Comparison of ENCODE assay signal across 8 cellular contexts in genomic region chr6:26273673-26274595, GRCh38.
DNase-seq lines count a peak whose midpoint lies in the region; ATAC-seq and TF ChIP-seq lines count a peak whose summit lies in the region.

No MANE protein-coding gene starts in this region.

- H3K36me3 Mint-ChIP-seq in progenitor cell of endocrine pancreas (ENCODE audit: insufficient read depth) = peaks cover 1% of the 10 kb centered on the region

- H3K27ac ChIP-seq in effector memory CD4-positive, alpha-beta T cell (ENCODE audit: insufficient read depth, low read length, poor library complexity, severe bottlenecking) = peak overlapping the region; percentile 70
- H3K27ac ChIP-seq in neutrophil = peak overlapping the region; percentile 84

- DNase-seq in NCI-H226 (peak; percentile 18), progenitor cell of endocrine pancreas (ENCODE audit: low spot score, unreplicated experiment) (no peak), COLO829 (ENCODE audit: low spot score) (no peak)
- peak in 1 of 3 donors; percentile 12 for DNase-seq in effector memory CD4-positive, alpha-beta T cell

- no peaks in the 10 kb centered on the region for H3K9me3 Mint-ChIP-seq in progenitor cell of endocrine pancreas (ENCODE audit: low read depth)

- H3K27ac Mint-ChIP-seq in progenitor cell of endocrine pancreas = no peak overlapping the region

- H3K27me3 ChIP-seq in effector memory CD4-positive, alpha-beta T cell (replicated peaks; ENCODE audit: control insufficient read depth, insufficient read depth, low read length, poor library complexity, severe bottlenecking) = no peaks in the 10 kb centered on the region
- H3K27me3 ChIP-seq in neutrophil = peaks cover 19% of the 10 kb centered on the region

- peaks cover 31% of the 10 kb centered on the region for H3K4me1 Mint-ChIP-seq in progenitor cell of endocrine pancreas (ENCODE audit: low read depth)

- no peaks in the 10 kb centered on the region for H3K27me3 Mint-ChIP-seq in progenitor cell of endocrine pancreas

- H3K4me3 Mint-ChIP-seq in progenitor cell of endocrine pancreas (ENCODE audit: low read depth) = no peak overlapping the region

- ATAC-seq in GM21717 (IDR thresholded peaks at IDR 0.05; ENCODE audit: unreplicated experiment) (no peak), GM18868 (IDR thresholded peaks at IDR 0.05; ENCODE audit: unreplicated experiment) (no peak)

- H3K9me3 ChIP-seq in ES-I3 (ENCODE audit: control insufficient read depth, insufficient read depth, low read length) (no peaks in the 10 kb centered on the region), neutrophil (no peaks in the 10 kb centered on the region)
- H3K9me3 ChIP-seq in effector memory CD4-positive, alpha-beta T cell (ENCODE audit: control insufficient read depth, low read length) = no peaks in the 10 kb centered on the region

- H3K4me3 ChIP-seq in effector memory CD4-positive, alpha-beta T cell (ENCODE audit: insufficient read depth, low read depth, low read length, poor library complexity, severe bottlenecking) = peak overlapping the region; percentile 56
- peak overlapping the region; percentile 65 to 68 for H3K4me3 ChIP-seq in neutrophil (ENCODE audit: low read depth in 1 of 2, low read length in 1 of 2)

- no peaks in the 10 kb centered on the region for H3K36me3 ChIP-seq in ES-I3 (ENCODE audit: insufficient read depth, low read length)
- H3K36me3 ChIP-seq in effector memory CD4-positive, alpha-beta T cell (ENCODE audit: control insufficient read depth, insufficient read depth, low read length) = no peaks in the 10 kb centered on the region
- no peaks in the 10 kb centered on the region for H3K36me3 ChIP-seq in neutrophil

- peaks cover 11% of the 10 kb centered on the region; the same call in 1 of the 2 replicates for H3K4me1 ChIP-seq in ES-I3 (ENCODE audit: insufficient read depth, low read length)
- H3K4me1 ChIP-seq in effector memory CD4-positive, alpha-beta T cell (ENCODE audit: control insufficient read depth, insufficient read depth, low read length, poor library complexity, severe bottlenecking) = peaks cover 17% of the 10 kb centered on the region
- H3K4me1 ChIP-seq in neutrophil (ENCODE audit: control insufficient read depth in 1 of 2, insufficient read depth in 1 of 2, low read depth in 1 of 2, low read length in 1 of 2) = peaks cover 42 to 44% of the 10 kb centered on the region in 2 experiments

- peak overlapping the region; percentile 74 for H3K9ac ChIP-seq in ES-I3 (ENCODE audit: low read depth, low read length)

- TF ChIP-seq CTCF in neutrophil (IDR thresholded peaks at IDR 0.05) (no peak), progenitor cell of endocrine pancreas (IDR thresholded peaks at IDR 0.05; ENCODE audit: unreplicated experiment) (no peak)
